Comparison of ENCODE assay signal across 1 cellular context in genomic region chr3:148950806-148951205, GRCh38.
TF ChIP-seq lines count a peak whose summit lies in the region.

No MANE protein-coding gene starts in this region.

TF ChIP-seq in IMR-90, 13 proteins besides CTCF, POLR2A, EP300 and RAD21 (continued from another document):
- TF ChIP-seq USF2 (IDR thresholded peaks at IDR 0.05; ENCODE audit: low read depth, low read length) (no peak), MAFK (IDR thresholded peaks at IDR 0.05; ENCODE audit: low read depth, low read length) (no peak), RCOR1 (IDR thresholded peaks at IDR 0.05; ENCODE audit: insufficient replicate concordance, low read length) (no peak), RFX5 (IDR thresholded peaks at IDR 0.05; ENCODE audit: low read depth, low read length) (no peak), SMC3 (IDR thresholded peaks at IDR 0.05; ENCODE audit: low read depth, low read length) (no peak), NFE2L2 (IDR thresholded peaks at IDR 0.05; ENCODE audit: low read depth, low read length) (no peak), FOS (IDR thresholded peaks at IDR 0.05; ENCODE audit: low read depth, low read length) (no peak), ELK1 (IDR thresholded peaks at IDR 0.05; ENCODE audit: borderline replicate concordance, low read depth, low read length) (no peak), CHD1 (IDR thresholded peaks at IDR 0.05; ENCODE audit: low read depth, low read length) (no peak), MAZ (IDR thresholded peaks at IDR 0.05; ENCODE audit: borderline replicate concordance, low read depth, low read length) (no peak), CEBPB (IDR thresholded peaks at IDR 0.05; ENCODE audit: low read depth, low read length) (no peak), MXI1 (IDR thresholded peaks at IDR 0.05; ENCODE audit: borderline replicate concordance, low read depth, low read length) (no peak)
